ENCODE assay signal across 20 cellular contexts in the genomic region with DNA sequence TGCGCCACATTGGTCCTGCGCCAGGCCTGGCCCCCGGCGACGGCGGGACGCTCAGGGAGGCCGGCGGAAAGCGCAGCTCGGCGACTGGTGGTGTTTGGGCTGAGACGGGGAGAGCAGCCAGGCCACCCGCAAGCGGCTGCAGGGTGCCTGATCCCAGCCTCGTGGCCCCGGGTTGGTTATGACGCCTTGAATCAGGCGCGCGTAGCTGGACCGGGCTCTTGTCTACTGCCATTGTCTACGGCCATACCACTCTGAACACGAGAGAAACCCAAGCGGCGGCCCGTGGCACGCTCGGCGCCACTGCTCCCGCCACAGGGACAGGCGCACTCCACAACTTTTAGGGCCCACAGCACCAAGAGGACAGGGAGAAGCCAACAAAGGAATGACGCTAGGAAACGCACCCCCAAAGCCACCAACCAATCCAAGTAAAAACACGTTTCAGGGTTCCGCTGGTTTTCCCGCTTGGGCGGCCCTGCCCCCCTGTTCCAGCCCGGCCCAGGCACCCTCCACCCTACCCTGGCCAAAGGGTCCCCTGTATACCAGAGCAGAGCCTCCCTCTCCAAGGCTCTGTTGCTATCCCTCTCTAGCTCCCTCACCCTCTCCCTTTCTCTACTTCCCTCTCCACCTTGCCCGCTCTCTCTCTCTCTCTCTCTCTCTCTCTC.
DNase-seq lines count a peak whose midpoint lies in the region; ATAC-seq and TF ChIP-seq lines count a peak whose summit lies in the region.
"Had no signal": no experiment of that assay in that cellular context is flagged by ENCODE, and none has a peak within 500 bp of the region (broad histone marks: within the 10 kb centered on the region; RNA-seq: fewer than 3 reads in every experiment).

No MANE protein-coding gene starts in this region.

- H3K27me3 ChIP-seq in NT2/D1 (ENCODE audit: insufficient read depth, insufficient read length) (peaks cover 50% of the 10 kb centered on the region), A673 (replicated peaks; ENCODE audit: insufficient read depth, low read depth, low read length, poor library complexity) (no peaks in the 10 kb centered on the region)
- H3K27me3 ChIP-seq: BLaER1 treated with 17β-estradiol and CSF1 and Interleukin-3, amounts not matched to agents 10 nM and 100 nM had no signal

- intact Hi-C loops in A673 (cut with micrococcal nuclease; ENCODE audit: unreplicated experiment): no loop called here

- DNase-seq in activated CD4-positive, CD25-positive, alpha-beta regulatory T cell (lab: John Stamatoyannopoulos, UW): no peak
- no peak for DNase-seq in NT2/D1 (ENCODE audit: low read depth, low spot score)
- no peak for DNase-seq in stimulated activated effector memory CD8-positive, alpha-beta T cell treated with anti-CD3 and anti-CD28 coated beads, Interleukin-12 subunit alpha, Interleukin-12 subunit beta, amount 100 ng/mL, for 72 hours (ENCODE audit: low spot score in 2 of 2)
- no peak for DNase-seq in NCI-H1417 treated with DMSO at 0.1 percent for 48 hours (lab: John Stamatoyannopoulos, UW)
- no peak for DNase-seq in A673 (ENCODE audit: low spot score)
- DNase-seq: GF-D8; hypothalamus; mammary epithelial cell; NCI-H2029 treated with DMSO at 0.1 percent for 48 hours; occipital lobe; spleen; stimulated activated CD4-positive, alpha-beta T cell treated with anti-CD3 and anti-CD28 coated beads, Interleukin-4, amount 100 ng/mL, for 4 hours; T-helper 9 cell had no signal

- no TSS peak for BruUV-seq in A673 (replicated peaks; lab: Mats Ljungman, UMichigan)

- no peak overlapping the region for H3K27ac Mint-ChIP-seq in stimulated activated effector memory CD8-positive, alpha-beta T cell treated with anti-CD3 and anti-CD28 coated beads, Interleukin-12 subunit alpha, Interleukin-12 subunit beta, amount 100 ng/mL, for 72 hours
- H3K27ac Mint-ChIP-seq: activated T-helper 1 cell treated with anti-CD3 and anti-CD28 coated beads, Interleukin-12 subunit alpha, Interleukin-12 subunit beta, Interleukin-2, Interleukin-4 antibody, amounts not matched to agents 30 ng/mL and 10 ng/mL and 1 ng/mL, durations not matched to agents 14 hours and 24 hours and 36 hours; dendritic cell treated with granulocyte-macrophage colony-stimulating factor and Interleukin-4, amounts not matched to agents 40 ng/mL and 50 ng/mL, for 4 days had no signal

- H3K36me3 ChIP-seq in NT2/D1 (ENCODE audit: insufficient read depth, insufficient read length, low read length): no peaks in the 10 kb centered on the region
- H3K36me3 ChIP-seq in A673 (ENCODE audit: insufficient read depth, low read length, poor library complexity, severe bottlenecking): no peaks in the 10 kb centered on the region
- H3K36me3 ChIP-seq: BLaER1 treated with 17β-estradiol and CSF1 and Interleukin-3, amounts not matched to agents 10 nM and 100 nM; spleen had no signal

- H3K9ac ChIP-seq in NT2/D1 (ENCODE audit: insufficient read length, low read depth): no peak overlapping the region
- H3K9ac ChIP-seq: BLaER1 treated with 17β-estradiol and CSF1 and Interleukin-3, amounts not matched to agents 10 nM and 100 nM; KMS-11 had no signal

- peak; percentile 10 to 25 for ATAC-seq in activated CD4-positive, CD25-positive, alpha-beta regulatory T cell treated with anti-CD3 and anti-CD28 coated beads, Interleukin-2, amount 50 U/mL, for 24 hours
- ATAC-seq in esophagus mucosa (peak; percentile 22), HG03521 (IDR thresholded peaks at IDR 0.05; ENCODE audit: unreplicated experiment) (no peak)
- ATAC-seq in stimulated activated effector memory CD8-positive, alpha-beta T cell treated with anti-CD3 and anti-CD28 coated beads, Interleukin-12 subunit alpha, Interleukin-12 subunit beta, amount 100 ng/mL, for 72 hours: peak; percentile 35

- H3K27ac ChIP-seq in A673 (ENCODE audit: low read depth, low read length, poor library complexity, severe bottlenecking): no peak overlapping the region
- H3K27ac ChIP-seq: BLaER1 treated with 17β-estradiol and CSF1 and Interleukin-3, amounts not matched to agents 10 nM and 100 nM; KMS-11; spleen had no signal

- no peaks in the 10 kb centered on the region for H3K36me3 Mint-ChIP-seq in stimulated activated effector memory CD8-positive, alpha-beta T cell treated with anti-CD3 and anti-CD28 coated beads, Interleukin-12 subunit alpha, Interleukin-12 subunit beta, amount 100 ng/mL, for 72 hours

- no peak for TF ChIP-seq CTCF in A673 (conservative IDR thresholded peaks at IDR 0.05; ENCODE audit: low read depth, low read length)

- CTCF ChIA-PET in A673 (lab: Charles Lee): no interaction called here

- H3K4me1 ChIP-seq in NT2/D1 (ENCODE audit: insufficient read depth, insufficient read length): no peaks in the 10 kb centered on the region
- no peaks in the 10 kb centered on the region for H3K4me1 ChIP-seq in A673 (ENCODE audit: insufficient read depth, low read length, poor library complexity, severe bottlenecking)
- H3K4me1 ChIP-seq: BLaER1 treated with 17β-estradiol and CSF1 and Interleukin-3, amounts not matched to agents 10 nM and 100 nM had no signal

- no peak overlapping the region for H3K4me3 Mint-ChIP-seq in stimulated activated effector memory CD8-positive, alpha-beta T cell treated with anti-CD3 and anti-CD28 coated beads, Interleukin-12 subunit alpha, Interleukin-12 subunit beta, amount 100 ng/mL, for 72 hours
- H3K4me3 Mint-ChIP-seq: activated T-helper 1 cell treated with anti-CD3 and anti-CD28 coated beads, Interleukin-12 subunit alpha, Interleukin-12 subunit beta, Interleukin-2, Interleukin-4 antibody, amounts not matched to agents 30 ng/mL and 10 ng/mL and 1 ng/mL, durations not matched to agents 14 hours and 24 hours and 36 hours; dendritic cell treated with granulocyte-macrophage colony-stimulating factor and Interleukin-4, amounts not matched to agents 40 ng/mL and 50 ng/mL, for 4 days had no signal

- H3K9me3 Mint-ChIP-seq in stimulated activated effector memory CD8-positive, alpha-beta T cell treated with anti-CD3 and anti-CD28 coated beads, Interleukin-12 subunit alpha, Interleukin-12 subunit beta, amount 100 ng/mL, for 72 hours: peaks cover 20% of the 10 kb centered on the region

- POLR2A ChIA-PET in A673 (lab: Charles Lee; ENCODE audit: low non-redundant PET): no interaction called here

- peak overlapping the region; percentile 29 for H3K4me3 ChIP-seq in NT2/D1 (ENCODE audit: insufficient read length, low read depth)
- no peak overlapping the region for H3K4me3 ChIP-seq in A673 (ENCODE audit: low read depth, low read length, poor library complexity, severe bottlenecking)
- H3K4me3 ChIP-seq: BLaER1 treated with 17β-estradiol and CSF1 and Interleukin-3, amounts not matched to agents 10 nM and 100 nM; spleen had no signal

- H3K4me1 Mint-ChIP-seq in stimulated activated effector memory CD8-positive, alpha-beta T cell treated with anti-CD3 and anti-CD28 coated beads, Interleukin-12 subunit alpha, Interleukin-12 subunit beta, amount 100 ng/mL, for 72 hours: no peaks in the 10 kb centered on the region

- H3K9me3 ChIP-seq in NT2/D1 (ENCODE audit: insufficient read depth, low read length) (no peaks in the 10 kb centered on the region), A673 (ENCODE audit: low read depth, low read length, poor library complexity, severe bottlenecking) (peaks cover 24% of the 10 kb centered on the region)
